Comparison of ENCODE assay signal across 1 cellular context in genomic region chr22:38740754-38741153, GRCh38.
TF ChIP-seq lines count a peak whose summit lies in the region.

No MANE protein-coding gene starts in this region.

TF ChIP-seq in GM12878, 131 proteins besides CTCF, POLR2A, EP300 and RAD21:
- TF ChIP-seq POU2F2 (IDR thresholded peaks at IDR 0.05; ENCODE audit: borderline replicate concordance, low read depth, low read length) (0 out of 3 replicates have a peak, but pooled peaks have one; percentile 17), TAF1 (IDR thresholded peaks at IDR 0.05; ENCODE audit: borderline replicate concordance, low read depth, low read length) (no peak)
